Comparison of ENCODE assay signal across 10 cellular contexts in genomic region chr14:68955164-68955921, GRCh38. TPM values are rescaled to one million over a fixed set of nuclear protein-coding genes. Genes with fewer than 3 reads are reported as not detected.
DNase-seq lines count a peak whose midpoint lies in the region; ATAC-seq and TF ChIP-seq lines count a peak whose summit lies in the region.
"Had no signal": no experiment of that assay in that cellular context is flagged by ENCODE, and none has a peak within 500 bp of the region (broad histone marks: within the 10 kb centered on the region; RNA-seq: fewer than 3 reads in every experiment).

No MANE protein-coding gene starts in this region.

- H3K9me3 ChIP-seq in cardiac muscle cell (ENCODE audit: low read depth), result no peaks in the 10 kb centered on the region
- H3K9me3 ChIP-seq in ectodermal cell (ENCODE audit: control insufficient read depth, low read length), result no peaks in the 10 kb centered on the region
- no peaks in the 10 kb centered on the region for H3K9me3 ChIP-seq in mucosa of rectum (ENCODE audit: control insufficient read depth in 2 of 2, low read length in 2 of 2)
- no peaks in the 10 kb centered on the region for H3K9me3 ChIP-seq in uterus

- H3K4me1 ChIP-seq in cardiac muscle cell (ENCODE audit: low read depth) (peaks cover 33% of the 10 kb centered on the region), ectodermal cell (ENCODE audit: control insufficient read depth, insufficient read depth, low read length) (peaks cover 26% of the 10 kb centered on the region), mucosa of rectum (ENCODE audit: control insufficient read depth in 2 of 2, insufficient read depth in 2 of 2, low read length in 2 of 2) (peaks cover 40 to 42% of the 10 kb centered on the region in 2 donors), uterus (peaks cover 8 to 58% of the 10 kb centered on the region in 2 donors)

- no peaks in the 10 kb centered on the region for H3K36me3 ChIP-seq in cardiac muscle cell
- no peaks in the 10 kb centered on the region for H3K36me3 ChIP-seq in ectodermal cell (ENCODE audit: control insufficient read depth, insufficient read depth, low read length)
- H3K36me3 ChIP-seq in mucosa of rectum (ENCODE audit: control insufficient read depth in 2 of 2, insufficient read depth in 2 of 2, low read length in 2 of 2), result no peaks in the 10 kb centered on the region
- H3K36me3 ChIP-seq in uterus, result no peaks in the 10 kb centered on the region

- TF ChIP-seq POLR2A in uterus (IDR thresholded peaks at IDR 0.05), result no peak

- H3K27me3 ChIP-seq in cardiac muscle cell (no peaks in the 10 kb centered on the region), ectodermal cell (ENCODE audit: control insufficient read depth, insufficient read depth, low read length, poor library complexity, severe bottlenecking) (no peaks in the 10 kb centered on the region), mucosa of rectum (ENCODE audit: control insufficient read depth in 2 of 2, insufficient read depth in 2 of 2, low read length in 2 of 2) (no peaks in the 10 kb centered on the region), uterus (no peaks in the 10 kb centered on the region)

- WGBS in ectodermal cell, 2 experiments, result 82 to 85% methylated on average over 11 of the region's 11 CpGs

- intact Hi-C loops in Right ventricle myocardium inferior (cut with DNase I), result no loop called here
- intact Hi-C loops in uterus (cut with DNase I; ENCODE audit: low total_unique reads), result no loop called here

- TF ChIP-seq CTCF in cardiac muscle cell (IDR thresholded peaks at IDR 0.05; ENCODE audit: low read depth, low read length) (no peak), uterus (IDR thresholded peaks at IDR 0.05) (no peak)

- H3K4me3 ChIP-seq in cardiac muscle cell (no peak overlapping the region), ectodermal cell (ENCODE audit: insufficient read depth, low read depth, low read length) (no peak overlapping the region), mucosa of rectum (ENCODE audit: low read length in 2 of 2) (peak overlapping the region; percentile 2 to 37), uterus (no peak overlapping the region)

- H3K27ac ChIP-seq in cardiac muscle cell (peak overlapping the region; percentile 75), ectodermal cell (ENCODE audit: insufficient read depth, low read depth, low read length, poor library complexity, severe bottlenecking) (peak overlapping the region; percentile 26), mucosa of rectum (ENCODE audit: low read depth in 2 of 2, low read length in 2 of 2) (peak overlapping the region; percentile 70 to 75), uterus (peak overlapping the region; percentile 93 to 95)

- DNase-seq in cardiac muscle cell (ENCODE audit: low read depth in 1 of 2, low spot score in 1 of 2) (no peak), Right ventricle myocardium inferior (ENCODE audit: missing footprints) (no peak), uterus (peak; percentile 73 to 78), NOMO-1 treated with dmso at 0.1 percent for 144 hours (lab: John Stamatoyannopoulos, UW; ENCODE audit: unreplicated experiment) (no peak), DMS79 treated with DMSO at 0.1 percent for 48 hours (lab: John Stamatoyannopoulos, UW) (no peak), NOMO-1 (lab: John Stamatoyannopoulos, UW; ENCODE audit: unreplicated experiment in 2 of 2) (no peak)
- DNase-seq: HCEC 1CT, NCI-H774 had no signal

- no peak for ATAC-seq in Right ventricle myocardium inferior

- H3K9ac ChIP-seq in mucosa of rectum (ENCODE audit: low read depth in 1 of 2, low read length in 2 of 2), result peak overlapping the region; percentile 11 to 46

RNA-seq across cellular contexts. Expression of gene ACTN1, which starts 23.8 kb away (rescaled TPM):
- total RNA-seq in cardiac muscle cell (167 and 169 TPM in 2 replicates), Right ventricle myocardium inferior (136 TPM), uterus (100 to 1,000 TPM; 147 to 538 (median 343) TPM)
- polyA plus RNA-seq in cardiac muscle cell, result 171 and 202 TPM in 2 replicates
- polyA plus RNA-seq in ectodermal cell (2013, experiment 1 of 4), result 175 TPM
- polyA plus RNA-seq in ectodermal cell (2013, experiment 2 of 4), result 180 TPM
- 114 TPM for polyA plus RNA-seq in ectodermal cell (2013, experiment 3 of 4)
- 121 TPM for polyA plus RNA-seq in ectodermal cell (2013, experiment 4 of 4)

Comparison
In these comparisons a context has a peak if more than half of its experiments do, and no peak if none do; other contexts are left out.
1. DNase-seq: peak in uterus (2 of 2); none in cardiac muscle cell (0 of 2), Right ventricle myocardium inferior (single experiment), NOMO-1 treated with dmso at 0.1 percent for 144 hours (single experiment), DMS79 treated with DMSO at 0.1 percent for 48 hours (single experiment) and NOMO-1 (0 of 2).
2. H3K27ac ChIP-seq: peak in every context shown above with its lines; median percentile 94 in uterus; 75 in cardiac muscle cell; 72 in mucosa of rectum; 26 in ectodermal cell.
3. H3K4me3 ChIP-seq: peak in mucosa of rectum (2 of 2); none in cardiac muscle cell (single experiment), ectodermal cell (single experiment) and uterus (0 of 2).